In genomic region chr14:51460051-51460450, GRCh38 we compare ENCODE assay signal across 23 cellular contexts.
"Had no signal": no experiment of that assay in that cellular context is flagged by ENCODE, and none has a peak within 500 bp of the region (broad histone marks: within the 10 kb centered on the region; RNA-seq: fewer than 3 reads in every experiment).

No MANE protein-coding gene starts in this region.

- H3K4me3 Mint-ChIP-seq: activated B cell treated with CpG ODN at 0.5 μM for 24 hours; activated CD4-positive, alpha-beta T cell treated with anti-CD3 and anti-CD28 coated beads for 36 hours; activated CD8-positive, alpha-beta memory T cell treated with anti-CD3 and anti-CD28 coated beads, Interleukin-2, amount 10 ng/mL, durations not matched to agents 7 days and 5 days; activated CD8-positive, alpha-beta T cell treated with anti-CD3 and anti-CD28 coated beads, Interleukin-2, amount 10 ng/mL, durations not matched to agents 7 days and 5 days; activated naive CD4-positive, alpha-beta T cell treated with anti-CD3 and anti-CD28 coated beads for 36 hours; activated naive CD8-positive, alpha-beta T cell treated with anti-CD3 and anti-CD28 coated beads for 36 hours; activated T-helper 1 cell treated with anti-CD3 and anti-CD28 coated beads, Interleukin-12 subunit alpha, Interleukin-12 subunit beta, Interleukin-2, Interleukin-4 antibody, amounts not matched to agents 30 ng/mL and 10 ng/mL and 1 ng/mL, durations not matched to agents 14 hours and 24 hours and 36 hours; natural killer cell treated with Interleukin-12 subunit alpha and Interleukin-12 subunit beta and Interleukin-15 and Interleukin-18, amount 100 ng/mL, for 72 hours had no signal

- H3K27me3 ChIP-seq: adrenal gland, brain microvascular endothelial cell, foreskin keratinocyte, heart left ventricle, left lung, right atrium auricular region, testis, transverse colon had no signal

- H3K4me1 Mint-ChIP-seq: activated B cell treated with CpG ODN at 0.5 μM for 24 hours; activated CD4-positive, alpha-beta T cell treated with anti-CD3 and anti-CD28 coated beads for 36 hours; activated CD8-positive, alpha-beta memory T cell treated with anti-CD3 and anti-CD28 coated beads, Interleukin-2, amount 10 ng/mL, durations not matched to agents 7 days and 5 days; activated naive CD8-positive, alpha-beta T cell treated with anti-CD3 and anti-CD28 coated beads for 36 hours had no signal

- H3K9me3 ChIP-seq: adrenal gland, heart left ventricle, left lung, right atrium auricular region, testis, transverse colon had no signal

- ATAC-seq: activated CD4-positive, alpha-beta T cell treated with anti-CD3 and anti-CD28 coated beads for 36 hours; activated CD8-positive, alpha-beta memory T cell treated with anti-CD3 and anti-CD28 coated beads, Interleukin-2, amount 10 ng/mL, durations not matched to agents 7 days and 5 days; activated CD8-positive, alpha-beta T cell treated with anti-CD3 and anti-CD28 coated beads, Interleukin-2, amount 10 ng/mL, durations not matched to agents 7 days and 5 days; foreskin keratinocyte; heart left ventricle; left lung; natural killer cell treated with Interleukin-12 subunit alpha and Interleukin-12 subunit beta and Interleukin-15 and Interleukin-18, amount 100 ng/mL, for 72 hours had no signal

- DNase-seq: activated B cell treated with CpG ODN at 0.5 μM for 24 hours; activated CD4-positive, alpha-beta T cell treated with anti-CD3 and anti-CD28 coated beads for 36 hours; activated CD8-positive, alpha-beta memory T cell treated with anti-CD3 and anti-CD28 coated beads, Interleukin-2, amount 10 ng/mL, durations not matched to agents 7 days and 5 days; activated CD8-positive, alpha-beta T cell treated with anti-CD3 and anti-CD28 coated beads, Interleukin-2, amount 10 ng/mL, durations not matched to agents 7 days and 5 days; activated effector memory CD4-positive, alpha-beta T cell treated with anti-CD3 and anti-CD28 coated beads, Interleukin-2, amount 50 U/mL, for 16 hours; activated naive CD4-positive, alpha-beta T cell treated with anti-CD3 and anti-CD28 coated beads for 36 hours; activated naive CD8-positive, alpha-beta T cell treated with anti-CD3 and anti-CD28 coated beads for 36 hours; adrenal gland; aorta; brain microvascular endothelial cell; foreskin keratinocyte; heart left ventricle; hypothalamus; left lung; mesendoderm; stimulated activated naive CD4-positive, alpha-beta T cell; T-helper 2 cell; testis; transverse colon had no signal

- H3K9me3 Mint-ChIP-seq: activated B cell treated with CpG ODN at 0.5 μM for 24 hours; activated naive CD4-positive, alpha-beta T cell treated with anti-CD3 and anti-CD28 coated beads for 36 hours; activated naive CD8-positive, alpha-beta T cell treated with anti-CD3 and anti-CD28 coated beads for 36 hours; activated T-helper 1 cell treated with anti-CD3 and anti-CD28 coated beads, Interleukin-12 subunit alpha, Interleukin-12 subunit beta, Interleukin-2, Interleukin-4 antibody, amounts not matched to agents 30 ng/mL and 10 ng/mL and 1 ng/mL, durations not matched to agents 14 hours and 24 hours and 36 hours; natural killer cell treated with Interleukin-12 subunit alpha and Interleukin-12 subunit beta and Interleukin-15 and Interleukin-18, amount 100 ng/mL, for 72 hours had no signal

- H3K27ac Mint-ChIP-seq: activated B cell treated with CpG ODN at 0.5 μM for 24 hours; activated CD4-positive, alpha-beta T cell treated with anti-CD3 and anti-CD28 coated beads for 36 hours; activated CD8-positive, alpha-beta memory T cell treated with anti-CD3 and anti-CD28 coated beads, Interleukin-2, amount 10 ng/mL, durations not matched to agents 7 days and 5 days; activated CD8-positive, alpha-beta T cell treated with anti-CD3 and anti-CD28 coated beads, Interleukin-2, amount 10 ng/mL, durations not matched to agents 7 days and 5 days; activated naive CD4-positive, alpha-beta T cell treated with anti-CD3 and anti-CD28 coated beads for 36 hours; activated naive CD8-positive, alpha-beta T cell treated with anti-CD3 and anti-CD28 coated beads for 36 hours; activated T-helper 1 cell treated with anti-CD3 and anti-CD28 coated beads, Interleukin-12 subunit alpha, Interleukin-12 subunit beta, Interleukin-2, Interleukin-4 antibody, amounts not matched to agents 30 ng/mL and 10 ng/mL and 1 ng/mL, durations not matched to agents 14 hours and 24 hours and 36 hours; natural killer cell treated with Interleukin-12 subunit alpha and Interleukin-12 subunit beta and Interleukin-15 and Interleukin-18, amount 100 ng/mL, for 72 hours had no signal

- H3K4me3 ChIP-seq: adrenal gland, heart left ventricle, left lung, lung, right atrium auricular region, testis, transverse colon had no signal

- H3K36me3 Mint-ChIP-seq: activated CD8-positive, alpha-beta memory T cell treated with anti-CD3 and anti-CD28 coated beads, Interleukin-2, amount 10 ng/mL, durations not matched to agents 7 days and 5 days; activated naive CD8-positive, alpha-beta T cell treated with anti-CD3 and anti-CD28 coated beads for 36 hours had no signal

- H3K36me3 ChIP-seq: adrenal gland, brain microvascular endothelial cell, heart left ventricle, left lung, right atrium auricular region, transverse colon had no signal

- H3K4me1 ChIP-seq: adrenal gland, heart left ventricle, left lung, right atrium auricular region, testis, transverse colon had no signal

- H3K27ac ChIP-seq: adrenal gland, foreskin keratinocyte, heart left ventricle, left lung, right atrium auricular region, testis, transverse colon had no signal
